23 cellular contexts compared by ENCODE assay signal in the genomic region with DNA sequence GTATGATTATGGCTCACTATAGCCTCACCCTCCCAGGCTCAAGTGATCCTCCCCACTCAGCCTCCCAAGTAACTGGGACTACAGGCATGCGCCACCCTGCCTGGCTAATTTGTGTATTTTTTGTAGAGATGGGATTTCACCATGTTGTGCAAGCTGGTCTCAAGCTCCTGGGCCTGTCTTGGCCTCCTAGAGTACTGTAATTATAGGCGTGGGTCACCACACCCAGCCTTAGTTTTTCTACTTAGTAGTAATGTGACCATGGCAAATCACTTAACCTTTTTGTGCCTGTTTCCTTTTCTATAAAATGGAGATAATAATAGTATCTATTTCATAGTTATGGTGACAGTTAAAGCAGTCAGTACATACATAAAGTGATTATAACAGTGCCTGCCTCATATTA.
"Had no signal": no experiment of that assay in that cellular context is flagged by ENCODE, and none has a peak within 500 bp of the region (broad histone marks: within the 10 kb centered on the region; RNA-seq: fewer than 3 reads in every experiment).

No MANE protein-coding gene starts in this region.

- DNase-seq: dermis blood vessel endothelial cell; effector memory CD4-positive, alpha-beta T cell; esophagus squamous epithelium; hypothalamus; immature natural killer cell; islet precursor cell; kidney glomerular epithelial cell; left ventricle myocardium superior; lower lobe of right lung; naive thymus-derived CD4-positive, alpha-beta T cell; right lobe of liver; small intestine; stimulated activated CD4-positive, alpha-beta T cell treated with anti-CD3 and anti-CD28 coated beads, Interleukin-12 subunit alpha, Interleukin-12 subunit beta, amount 100 ng/mL, for 4 hours; stimulated activated CD4-positive, alpha-beta T cell treated with anti-CD3 and anti-CD28 coated beads, Interleukin-1b, Interleukin-23, amount 100 ng/mL, for 48 hours; stimulated activated CD4-positive, alpha-beta T cell treated with anti-CD3 and anti-CD28 coated beads, Interleukin-4, amount 100 ng/mL, for 1 hour; stimulated activated CD8-positive, alpha-beta memory T cell treated with anti-CD3 and anti-CD28 coated beads, Interleukin-4, amount 100 ng/mL, for 48 hours; stimulated activated naive CD4-positive, alpha-beta T cell; stimulated activated naive CD8-positive, alpha-beta T cell treated with anti-CD3 and anti-CD28 coated beads, Interleukin-15, amount 100 ng/mL, for 72 hours; transverse colon had no signal

- H2AFZ ChIP-seq: neural progenitor cell, parathyroid adenoma had no signal

- ATAC-seq: left ventricle myocardium superior; lower lobe of right lung; naive thymus-derived CD4-positive, alpha-beta T cell; right lobe of liver; stimulated activated naive CD8-positive, alpha-beta T cell treated with anti-CD3 and anti-CD28 coated beads, Interleukin-15, amount 100 ng/mL, for 72 hours had no signal

- H3K9ac ChIP-seq: neural progenitor cell, parathyroid adenoma had no signal

- H3K4me1 ChIP-seq: lower lobe of right lung had no signal

- H3K79me2 ChIP-seq: parathyroid adenoma had no signal

- H3K4me2 ChIP-seq: neural progenitor cell had no signal

- H3K27me3 ChIP-seq: esophagus squamous epithelium, neural progenitor cell, right lobe of liver, suprapubic skin, transverse colon had no signal

- H3K9me3 ChIP-seq: esophagus squamous epithelium, lower lobe of right lung, right lobe of liver, suprapubic skin, transverse colon had no signal

- H3K4me3 ChIP-seq: coronary artery, esophagus squamous epithelium, lower lobe of right lung, neural progenitor cell, right lobe of liver, suprapubic skin, transverse colon had no signal

- H3K36me3 ChIP-seq: neural progenitor cell had no signal

- H3K27ac ChIP-seq: coronary artery, esophagus squamous epithelium, lower lobe of right lung, neural progenitor cell, parathyroid adenoma, right lobe of liver, suprapubic skin, transverse colon had no signal
